In the genomic region with DNA sequence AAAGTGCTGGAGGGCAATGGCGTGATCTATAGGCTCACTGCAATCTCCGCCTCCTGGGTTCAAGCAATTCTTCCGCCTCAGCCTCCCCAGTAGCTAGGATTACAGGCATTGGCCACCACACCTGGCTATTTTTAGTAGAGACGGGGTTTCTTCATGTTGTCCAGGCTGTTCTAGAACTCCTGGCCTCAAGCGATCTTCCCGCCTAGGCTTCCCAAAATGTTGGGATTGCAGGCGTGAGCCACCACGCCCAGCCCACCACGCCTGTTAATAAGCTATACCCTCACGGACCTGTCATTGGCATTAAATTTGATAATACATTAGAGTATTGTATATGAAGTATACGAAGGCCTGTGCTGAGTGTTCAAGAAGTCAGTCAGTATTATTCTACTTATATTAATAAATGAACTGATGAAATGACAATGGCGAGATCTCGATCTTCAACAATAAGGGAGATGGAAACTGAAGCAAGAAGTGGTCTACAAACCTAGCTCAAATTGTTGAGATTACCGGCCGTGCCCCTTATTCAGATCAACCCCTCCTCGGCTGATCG, we compare ENCODE assay signal across 8 cellular contexts. TPM values are rescaled to one million over a fixed set of nuclear protein-coding genes. Genes with fewer than 3 reads are reported as not detected.
DNase-seq lines count a peak whose midpoint lies in the region; ATAC-seq and TF ChIP-seq lines count a peak whose summit lies in the region.

No MANE protein-coding gene starts in this region.

- H3K4me1 ChIP-seq in hepatocyte (ENCODE audit: insufficient read depth): peaks cover 4% of the 10 kb centered on the region
- peaks cover 11% of the 10 kb centered on the region for H3K4me1 ChIP-seq in smooth muscle cell (ENCODE audit: low read depth)

- H3K9me3 ChIP-seq in hepatocyte (ENCODE audit: low read depth) (no peaks in the 10 kb centered on the region), smooth muscle cell (replicated peaks; ENCODE audit: low read depth) (no peaks in the 10 kb centered on the region)

- no peaks in the 10 kb centered on the region for H4K20me1 ChIP-seq in hepatocyte (ENCODE audit: insufficient read depth, poor library complexity, severe bottlenecking)
- no peaks in the 10 kb centered on the region for H4K20me1 ChIP-seq in smooth muscle cell (ENCODE audit: low read depth)

- H3K27me3 ChIP-seq in hepatocyte: no peaks in the 10 kb centered on the region
- no peaks in the 10 kb centered on the region for H3K27me3 ChIP-seq in smooth muscle cell (ENCODE audit: low read depth)

- H3K27ac ChIP-seq in hepatocyte (peak overlapping the region; percentile 62), smooth muscle cell (ENCODE audit: low read depth) (peak overlapping the region; percentile 64)

- no peak for ATAC-seq in GM21825 (IDR thresholded peaks at IDR 0.05; ENCODE audit: unreplicated experiment)

- no peaks in the 10 kb centered on the region for H3K36me3 ChIP-seq in hepatocyte (replicated peaks; ENCODE audit: insufficient read depth, low read depth)
- no peaks in the 10 kb centered on the region for H3K36me3 ChIP-seq in smooth muscle cell (ENCODE audit: low read depth)

- peak overlapping the region; percentile 88 for H3K4me2 ChIP-seq in hepatocyte
- H3K4me2 ChIP-seq in smooth muscle cell: peak overlapping the region; percentile 85

- peak overlapping the region; percentile 84 for H3K9ac ChIP-seq in smooth muscle cell (ENCODE audit: low read depth)

- H2AFZ ChIP-seq in hepatocyte: peak overlapping the region; percentile 96
- H2AFZ ChIP-seq in smooth muscle cell (ENCODE audit: low read depth): peak overlapping the region; percentile 94

- WGBS in hepatocyte (ENCODE audit: low lambda C conversion rate, missing lambda C conversion rate): 38% methylated on average over 17 of the region's 17 CpGs
- WGBS in smooth muscle cell (ENCODE audit: low lambda C conversion rate): 35% methylated on average over 17 of the region's 17 CpGs

- DNase-seq in hepatocyte (ENCODE audit: low spot score) (no peak), smooth muscle cell (lab: John Stamatoyannopoulos, UW; ENCODE audit: unreplicated experiment) (no peak), H4 (ENCODE audit: low spot score) (no peak), SK-N-DZ (ENCODE audit: low spot score) (no peak), GM10266 (ENCODE audit: extremely low spot score) (no peak)

- H3K79me2 ChIP-seq in hepatocyte: peaks cover 4% of the 10 kb centered on the region
- H3K79me2 ChIP-seq in smooth muscle cell (ENCODE audit: low read depth): no peaks in the 10 kb centered on the region

- TF ChIP-seq CTCF in WI38 (IDR thresholded peaks at IDR 0.05; ENCODE audit: low read depth, low read length) (no peak), hepatocyte (IDR thresholded peaks at IDR 0.05; ENCODE audit: poor library complexity) (no peak), smooth muscle cell (IDR thresholded peaks at IDR 0.05; ENCODE audit: borderline replicate concordance, insufficient read depth, poor library complexity, severe bottlenecking) (no peak), GM10266 (IDR thresholded peaks at IDR 0.05; ENCODE audit: control insufficient read depth, insufficient read depth, low read depth, missing control alignments) (no peak)

- peak overlapping the region; percentile 73 for H3K4me3 ChIP-seq in WI38 (ENCODE audit: low read depth, low read length)
- peak overlapping the region; percentile 31 for H3K4me3 ChIP-seq in hepatocyte
- peak overlapping the region; percentile 77 for H3K4me3 ChIP-seq in smooth muscle cell

- H3K9me2 ChIP-seq in hepatocyte (replicated peaks; ENCODE audit: insufficient read depth): no peaks in the 10 kb centered on the region

- H3F3A ChIP-seq in smooth muscle cell (ENCODE audit: low read depth): no peaks in the 10 kb centered on the region

- peak; percentile 69 for TF ChIP-seq POLR2A in GM19193 (IDR thresholded peaks at IDR 0.05; ENCODE audit: extremely low read depth, insufficient read depth, insufficient read length)

RNA-seq across cellular contexts. Expression of gene BCAS3, which starts 0.8 kb away (rescaled TPM):
- total RNA-seq in hepatocyte (21.7 and 58.8 TPM in 2 replicates), smooth muscle cell (18.7 and 54.5 TPM in 2 replicates)
- polyA plus RNA-seq in hepatocyte (13.1 and 16.5 TPM in 2 replicates), smooth muscle cell (17.2 and 18.9 TPM in 2 replicates)
- 10.2 and 18.1 TPM in 2 replicates for total RNA-seq in H4 (2014; rRNA removed; shearing (Covaris generic))
- polyA plus RNA-seq in SK-N-DZ (2014; cell fraction: cytosol; rRNA removed): 10.6 and 23.1 TPM in 2 replicates
- polyA plus RNA-seq in SK-N-DZ (2014; cell fraction: nucleus; rRNA removed): 11.9 and 18.6 TPM in 2 replicates
